23 cellular contexts compared by ENCODE assay signal in genomic region chr9:89547000-89547399, GRCh38.
"Had no signal": no experiment of that assay in that cellular context is flagged by ENCODE, and none has a peak within 500 bp of the region (broad histone marks: within the 10 kb centered on the region; RNA-seq: fewer than 3 reads in every experiment).

No MANE protein-coding gene starts in this region.

- H3K4me3 ChIP-seq: colonic mucosa, coronary artery, dorsolateral prefrontal cortex, esophagus muscularis mucosa, esophagus squamous epithelium, gastrocnemius medialis, gastroesophageal sphincter, heart left ventricle, heart right ventricle had no signal

- H3K27ac ChIP-seq: colonic mucosa, coronary artery, epithelial cell of prostate, esophagus muscularis mucosa, foreskin keratinocyte, gastrocnemius medialis, gastroesophageal sphincter, heart left ventricle, heart right ventricle had no signal

- H3K4me1 ChIP-seq: colonic mucosa, esophagus muscularis mucosa, gastrocnemius medialis, gastroesophageal sphincter had no signal

- DNase-seq: colonic mucosa; cortex of kidney; dermis blood vessel endothelial cell; dorsolateral prefrontal cortex; effector CD4-positive, alpha-beta T cell; effector CD8-positive, alpha-beta T cell; effector memory CD4-positive, alpha-beta T cell; effector memory CD8-positive, alpha-beta T cell; endodermal cell; erythroblast; esophagus squamous epithelium; foreskin fibroblast; foreskin keratinocyte; foreskin melanocyte; gastrocnemius medialis; glutamatergic neuron; head of caudate nucleus; heart left ventricle; heart right ventricle had no signal

- H3K36me3 ChIP-seq: colonic mucosa, esophagus muscularis mucosa, esophagus squamous epithelium, gastrocnemius medialis, gastroesophageal sphincter, heart left ventricle, heart right ventricle had no signal

- H3K9me3 ChIP-seq: colonic mucosa, gastrocnemius medialis had no signal
